Comparison of ENCODE assay signal across 6 cellular contexts in genomic region chr11:24383137-24383536, GRCh38.
"Had no signal": no experiment of that assay in that cellular context is flagged by ENCODE, and none has a peak within 500 bp of the region (broad histone marks: within the 10 kb centered on the region; RNA-seq: fewer than 3 reads in every experiment).

No MANE protein-coding gene starts in this region.

- H3K27ac Mint-ChIP-seq: GM23338, H9 had no signal

- DNase-seq: H9, HCEC 1CT, IMR-90, KG1 had no signal

- H3K4me3 Mint-ChIP-seq: GM23338, H9 had no signal

- ATAC-seq: GM23338, K562 had no signal

- H3K4me3 ChIP-seq: GM23338, K562 had no signal
